In genomic region chr1:8886031-8886524, GRCh38 we compare ENCODE assay signal across 12 cellular contexts. TPM values are rescaled to one million over a fixed set of nuclear protein-coding genes. Genes with fewer than 3 reads are reported as not detected.
"Had no signal": no experiment of that assay in that cellular context is flagged by ENCODE, and none has a peak within 500 bp of the region (broad histone marks: within the 10 kb centered on the region; RNA-seq: fewer than 3 reads in every experiment).

No MANE protein-coding gene starts in this region.

RNA-seq across cellular contexts. Expression of gene CA6, which starts 59.6 kb away (rescaled TPM):
- total RNA-seq: esophagus muscularis mucosa, fibroblast of villous mesenchyme, gastrocnemius medialis, osteocyte, posterior vena cava, right atrium auricular region, sigmoid colon, stomach, upper lobe of left lung, uterus had no signal
- polyA plus RNA-seq: heart right ventricle, neural cell, stomach had no signal
